ENCODE assay signal across 13 cellular contexts in genomic region chr4:140497428-140497775, GRCh38. TPM values are rescaled to one million over a fixed set of nuclear protein-coding genes. Genes with fewer than 3 reads are reported as not detected.
DNase-seq lines count a peak whose midpoint lies in the region; ATAC-seq and TF ChIP-seq lines count a peak whose summit lies in the region.
"Had no signal": no experiment of that assay in that cellular context is flagged by ENCODE, and none has a peak within 500 bp of the region (broad histone marks: within the 10 kb centered on the region; RNA-seq: fewer than 3 reads in every experiment).

No MANE protein-coding gene starts in this region.

- H3K27me3 Mint-ChIP-seq in activated CD4-positive, alpha-beta T cell treated with anti-CD3 and anti-CD28 coated beads, Interleukin-2, amount 10 ng/mL, durations not matched to agents 24 days and 14 days: peaks cover 63% of the 10 kb centered on the region
- peaks cover 50% of the 10 kb centered on the region for H3K27me3 Mint-ChIP-seq in activated naive CD8-positive, alpha-beta T cell

- no peak for ATAC-seq in HG03039 (IDR thresholded peaks at IDR 0.05; ENCODE audit: unreplicated experiment)

- no peak overlapping the region for H3K9ac ChIP-seq in smooth muscle cell (ENCODE audit: low read depth)

- WGBS in smooth muscle cell (ENCODE audit: low lambda C conversion rate): 46% methylated on average over 11 of the region's 11 CpGs

- no peaks in the 10 kb centered on the region for H4K20me1 ChIP-seq in smooth muscle cell (ENCODE audit: low read depth)

- H3K36me3 Mint-ChIP-seq in activated CD4-positive, alpha-beta T cell treated with anti-CD3 and anti-CD28 coated beads, Interleukin-2, amount 10 ng/mL, durations not matched to agents 24 days and 14 days (ENCODE audit: low read depth): no peaks in the 10 kb centered on the region
- H3K36me3 Mint-ChIP-seq in activated naive CD8-positive, alpha-beta T cell: no peaks in the 10 kb centered on the region

- no peak overlapping the region for H3K27ac ChIP-seq in smooth muscle cell (ENCODE audit: low read depth)
- H3K27ac ChIP-seq: WERI-Rb-1 had no signal

- peak overlapping the region; percentile 46 for H3K4me3 ChIP-seq in smooth muscle cell

- no peaks in the 10 kb centered on the region for H3F3A ChIP-seq in smooth muscle cell (ENCODE audit: low read depth)

- peaks cover 82% of the 10 kb centered on the region for H3K27me3 ChIP-seq in smooth muscle cell (ENCODE audit: low read depth)

- no peaks in the 10 kb centered on the region for H3K79me2 ChIP-seq in smooth muscle cell (ENCODE audit: low read depth)

- H3K27ac Mint-ChIP-seq in activated CD4-positive, alpha-beta T cell treated with anti-CD3 and anti-CD28 coated beads, Interleukin-2, amount 10 ng/mL, durations not matched to agents 24 days and 14 days: no peak overlapping the region
- no peak overlapping the region for H3K27ac Mint-ChIP-seq in activated naive CD8-positive, alpha-beta T cell

- TF ChIP-seq CTCF in smooth muscle cell (IDR thresholded peaks at IDR 0.05; ENCODE audit: borderline replicate concordance, insufficient read depth, poor library complexity, severe bottlenecking): no peak

- no peaks in the 10 kb centered on the region for H3K9me3 ChIP-seq in smooth muscle cell (replicated peaks; ENCODE audit: low read depth)

- no peak for DNase-seq in activated CD4-positive, alpha-beta T cell treated with anti-CD3 and anti-CD28 coated beads, Interleukin-2, amount 10 ng/mL, durations not matched to agents 24 days and 14 days
- no peak for DNase-seq in activated CD4-positive, alpha-beta T cell treated with anti-CD3 and anti-CD28 coated beads for 1 hour
- DNase-seq in iPS-NIHi11 (ENCODE audit: low spot score): peak; percentile 17
- DNase-seq in smooth muscle cell (lab: John Stamatoyannopoulos, UW; ENCODE audit: unreplicated experiment): no peak
- DNase-seq in superior temporal gyrus (ENCODE audit: extremely low spot score): no peak
- DNase-seq in NCI-H1417 treated with DMSO at 0.1 percent for 48 hours (lab: John Stamatoyannopoulos, UW): no peak
- DNase-seq: DMS79 treated with DMSO at 0.1 percent for 48 hours, NCI-H446 treated with DMSO at 0.1 percent for 48 hours, WERI-Rb-1 had no signal

- H3K36me3 ChIP-seq in smooth muscle cell (ENCODE audit: low read depth): no peaks in the 10 kb centered on the region
- H3K36me3 ChIP-seq: WERI-Rb-1 had no signal

- H3K4me2 ChIP-seq in smooth muscle cell: peak overlapping the region; percentile 84

- no peaks in the 10 kb centered on the region for H3K4me1 Mint-ChIP-seq in activated CD4-positive, alpha-beta T cell treated with anti-CD3 and anti-CD28 coated beads, Interleukin-2, amount 10 ng/mL, durations not matched to agents 24 days and 14 days
- H3K4me1 Mint-ChIP-seq in activated naive CD8-positive, alpha-beta T cell (ENCODE audit: low read depth): peaks cover 6% of the 10 kb centered on the region

- peaks cover 6% of the 10 kb centered on the region for H3K4me1 ChIP-seq in smooth muscle cell (ENCODE audit: low read depth)

- H3K4me3 Mint-ChIP-seq in activated CD4-positive, alpha-beta T cell treated with anti-CD3 and anti-CD28 coated beads, Interleukin-2, amount 10 ng/mL, durations not matched to agents 24 days and 14 days: peak overlapping the region; percentile 14
- peak overlapping the region; percentile 77 for H3K4me3 Mint-ChIP-seq in activated naive CD8-positive, alpha-beta T cell

- peak overlapping the region; percentile 18 for H2AFZ ChIP-seq in smooth muscle cell (ENCODE audit: low read depth)

- H3K9me3 Mint-ChIP-seq in activated CD4-positive, alpha-beta T cell treated with anti-CD3 and anti-CD28 coated beads, Interleukin-2, amount 10 ng/mL, durations not matched to agents 24 days and 14 days: no peaks in the 10 kb centered on the region
- H3K9me3 Mint-ChIP-seq in activated naive CD8-positive, alpha-beta T cell (ENCODE audit: low read depth): no peaks in the 10 kb centered on the region

- intact Hi-C loops in activated CD4-positive, alpha-beta T cell treated with anti-CD3 and anti-CD28 coated beads, Interleukin-2, amount 10 ng/mL, durations not matched to agents 24 days and 14 days (cut with micrococcal nuclease): no loop called here

RNA-seq across cellular contexts. Expression of gene MGAT4D, which starts 0.7 kb away (rescaled TPM):
- total RNA-seq in activated CD4-positive, alpha-beta T cell treated with anti-CD3 and anti-CD28 coated beads, Interleukin-2, amount 10 ng/mL, durations not matched to agents 24 days and 14 days: not detected in 2 replicates
- not detected in 2 replicates for total RNA-seq in smooth muscle cell
- not detected in 2 replicates for polyA plus RNA-seq in smooth muscle cell
- polyA plus RNA-seq: adipose tissue, esophagus had no signal

RNA-seq across cellular contexts. Expression of gene ELMOD2, which starts 26.6 kb away (rescaled TPM):
- total RNA-seq in activated CD4-positive, alpha-beta T cell treated with anti-CD3 and anti-CD28 coated beads, Interleukin-2, amount 10 ng/mL, durations not matched to agents 24 days and 14 days: 10.5 and 12.3 TPM in 2 replicates
- 52.9 and 59.6 TPM in 2 replicates for total RNA-seq in smooth muscle cell
- polyA plus RNA-seq in smooth muscle cell: 26.5 and 31.0 TPM in 2 replicates
